1 cellular context compared by ENCODE assay signal in the genomic region with DNA sequence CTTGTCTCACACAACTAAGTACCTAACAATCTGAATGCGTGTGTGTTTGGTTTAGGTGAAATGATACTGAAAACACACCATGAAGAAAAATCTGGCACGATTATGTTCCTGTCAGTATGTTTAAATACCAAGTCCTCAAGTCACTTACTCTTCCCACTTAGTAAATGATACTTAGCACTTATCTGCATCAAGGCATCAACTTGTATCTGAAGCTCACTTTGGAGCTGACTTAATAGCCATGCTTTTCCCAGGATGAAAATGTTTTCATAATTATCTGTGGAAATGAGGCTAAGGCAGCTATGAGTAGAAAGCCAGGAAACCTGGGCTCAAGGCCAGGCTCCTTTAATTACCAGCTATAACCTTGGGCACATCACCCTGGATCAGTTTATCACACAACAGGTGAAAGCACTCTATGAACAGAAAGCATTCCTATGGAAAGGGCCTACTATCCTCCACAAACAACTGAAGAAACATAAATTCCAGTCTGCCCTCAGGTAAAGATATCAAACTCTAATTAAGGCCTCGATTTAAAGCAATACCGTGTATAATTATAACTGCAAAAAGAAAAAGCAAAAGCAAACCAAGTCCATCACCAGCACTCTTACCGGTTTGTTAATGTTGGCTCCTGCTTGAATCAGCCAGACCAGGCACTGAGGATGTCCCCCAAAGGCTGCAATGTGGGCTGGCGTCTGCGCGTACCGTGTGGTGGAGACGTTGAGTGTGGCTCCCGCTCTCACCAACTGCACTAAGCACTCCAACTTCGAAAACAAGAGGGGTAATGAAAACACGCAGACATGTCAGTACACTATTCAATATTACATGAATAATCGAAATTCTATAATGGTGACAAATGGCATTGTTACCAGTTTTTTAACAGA.
TF ChIP-seq lines count a peak whose summit lies in the region.

No MANE protein-coding gene starts in this region.

TF ChIP-seq in A549, 52 proteins besides CTCF, POLR2A, EP300 and RAD21 (continued from another document):
- TF ChIP-seq MAFK (IDR thresholded peaks at IDR 0.05; ENCODE audit: partially characterized antibody) (no peak), POLR2AphosphoS2 (conservative IDR thresholded peaks at IDR 0.05; ENCODE audit: low read length) (no peak), RNF2 (IDR thresholded peaks at IDR 0.05; ENCODE audit: borderline replicate concordance, low read depth) (no peak), MAZ (IDR thresholded peaks at IDR 0.05; ENCODE audit: borderline replicate concordance, low read depth, low read length) (no peak), MYC (IDR thresholded peaks at IDR 0.05; ENCODE audit: borderline replicate concordance, low read length) (no peak), RFX5 (IDR thresholded peaks at IDR 0.05) (no peak), FOSL2 (IDR thresholded peaks at IDR 0.05) (no peak), FOSL2 (CRISPR knock-in tag; IDR thresholded peaks at IDR 0.05) (no peak), HDAC2 (IDR thresholded peaks at IDR 0.05) (no peak), HOXB13 (CRISPR knock-in tag; IDR thresholded peaks at IDR 0.05; ENCODE audit: low read depth) (no peak), PHF8 (IDR thresholded peaks at IDR 0.05; ENCODE audit: borderline replicate concordance, low read depth) (no peak)
- TF ChIP-seq, protein P1, sequence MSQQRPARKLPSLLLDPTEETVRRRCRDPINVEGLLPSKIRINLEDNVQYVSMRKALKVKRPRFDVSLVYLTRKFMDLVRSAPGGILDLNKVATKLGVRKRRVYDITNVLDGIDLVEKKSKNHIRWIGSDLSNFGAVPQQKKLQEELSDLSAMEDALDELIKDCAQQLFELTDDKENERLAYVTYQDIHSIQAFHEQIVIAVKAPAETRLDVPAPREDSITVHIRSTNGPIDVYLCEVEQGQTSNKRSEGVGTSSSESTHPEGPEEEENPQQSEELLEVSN (IDR thresholded peaks at IDR 0.05; ENCODE audit: borderline replicate concordance, low read depth): no peak
- TF ChIP-seq, protein P2, sequence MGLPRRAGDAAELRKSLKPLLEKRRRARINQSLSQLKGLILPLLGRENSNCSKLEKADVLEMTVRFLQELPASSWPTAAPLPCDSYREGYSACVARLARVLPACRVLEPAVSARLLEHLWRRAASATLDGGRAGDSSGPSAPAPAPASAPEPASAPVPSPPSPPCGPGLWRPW (IDR thresholded peaks at IDR 0.05): no peak
- TF ChIP-seq, protein P3, sequence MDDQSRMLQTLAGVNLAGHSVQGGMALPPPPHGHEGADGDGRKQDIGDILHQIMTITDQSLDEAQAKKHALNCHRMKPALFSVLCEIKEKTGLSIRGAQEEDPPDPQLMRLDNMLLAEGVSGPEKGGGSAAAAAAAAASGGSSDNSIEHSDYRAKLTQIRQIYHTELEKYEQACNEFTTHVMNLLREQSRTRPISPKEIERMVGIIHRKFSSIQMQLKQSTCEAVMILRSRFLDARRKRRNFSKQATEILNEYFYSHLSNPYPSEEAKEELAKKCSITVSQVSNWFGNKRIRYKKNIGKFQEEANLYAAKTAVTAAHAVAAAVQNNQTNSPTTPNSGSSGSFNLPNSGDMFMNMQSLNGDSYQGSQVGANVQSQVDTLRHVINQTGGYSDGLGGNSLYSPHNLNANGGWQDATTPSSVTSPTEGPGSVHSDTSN (IDR thresholded peaks at IDR 0.05): no peak
TF ChIP-seq in A549: peak in this region for 0.
